In genomic region chr17:77802811-77803220, GRCh38 we compare ENCODE assay signal across 10 cellular contexts.
A peak's percentile ranks its signal among the peaks of the same experiment; 100 is the strongest.
DNase-seq lines count a peak whose midpoint lies in the region; ATAC-seq and TF ChIP-seq lines count a peak whose summit lies in the region.
"Had no signal": no experiment of that assay in that cellular context is flagged by ENCODE, and none has a peak within 500 bp of the region (broad histone marks: within the 10 kb centered on the region; RNA-seq: fewer than 3 reads in every experiment).

No MANE protein-coding gene starts in this region.

- no peak overlapping the region for H3K4ac ChIP-seq in mesenchymal stem cell (ENCODE audit: low read depth in 1 of 2, low read length in 2 of 2)

- no peak overlapping the region for H3K4me3 Mint-ChIP-seq in activated naive CD4-positive, alpha-beta T cell treated with anti-CD3 and anti-CD28 coated beads, Interleukin-2, amount 10 ng/mL, durations not matched to agents 7 days and 5 days
- H3K4me3 Mint-ChIP-seq: CD4-positive, CD25-positive, alpha-beta regulatory T cell had no signal

- peaks cover 3% of the 10 kb centered on the region for H3K4me1 ChIP-seq in mesenchymal stem cell (ENCODE audit: control insufficient read depth, insufficient read depth, low read depth, low read length)
- H3K4me1 ChIP-seq in smooth muscle cell (ENCODE audit: low read depth), result peaks cover 15% of the 10 kb centered on the region

- H3K27me3 Mint-ChIP-seq in activated naive CD4-positive, alpha-beta T cell treated with anti-CD3 and anti-CD28 coated beads, Interleukin-2, amount 10 ng/mL, durations not matched to agents 7 days and 5 days, result peaks cover 56% of the 10 kb centered on the region

- no peaks in the 10 kb centered on the region for H3K9me3 Mint-ChIP-seq in activated naive CD4-positive, alpha-beta T cell treated with anti-CD3 and anti-CD28 coated beads, Interleukin-2, amount 10 ng/mL, durations not matched to agents 7 days and 5 days

- H4K8ac ChIP-seq in mesenchymal stem cell (ENCODE audit: low read length), result no peak overlapping the region

- H2AFZ ChIP-seq in mesenchymal stem cell (ENCODE audit: low read depth, low read length), result no peak overlapping the region
- H2AFZ ChIP-seq in smooth muscle cell (ENCODE audit: low read depth), result no peak overlapping the region

- no peaks in the 10 kb centered on the region for H4K20me1 ChIP-seq in smooth muscle cell (ENCODE audit: low read depth)

- no peak overlapping the region for H2BK120ac ChIP-seq in mesenchymal stem cell (ENCODE audit: low read depth, low read length)

- no peaks in the 10 kb centered on the region for H3K79me2 ChIP-seq in smooth muscle cell (ENCODE audit: low read depth)

- no peak overlapping the region for H4K91ac ChIP-seq in mesenchymal stem cell (ENCODE audit: low read length)

- CTCF ChIA-PET in activated naive CD4-positive, alpha-beta T cell treated with anti-CD3 and anti-CD28 coated beads, Interleukin-2, amount 10 ng/mL, durations not matched to agents 7 days and 5 days (lab: Charles Lee), result no interaction called here

- WGBS in mesenchymal stem cell, result 9% methylated on average over 10 of the region's 10 CpGs
- 12% methylated on average over 10 of the region's 10 CpGs for WGBS in smooth muscle cell (ENCODE audit: low lambda C conversion rate)

- H3K14ac ChIP-seq in mesenchymal stem cell (ENCODE audit: low read length in 2 of 2), result no peak overlapping the region

- H2AK5ac ChIP-seq in mesenchymal stem cell (ENCODE audit: low read length, severe bottlenecking), result no peak overlapping the region

- no peaks in the 10 kb centered on the region for H3K79me1 ChIP-seq in mesenchymal stem cell (replicated peaks; ENCODE audit: low read length, poor library complexity, severe bottlenecking)

- no peak overlapping the region for H3K27ac Mint-ChIP-seq in activated naive CD4-positive, alpha-beta T cell treated with anti-CD3 and anti-CD28 coated beads, Interleukin-2, amount 10 ng/mL, durations not matched to agents 7 days and 5 days
- H3K27ac Mint-ChIP-seq: CD4-positive, CD25-positive, alpha-beta regulatory T cell had no signal

- H3K27ac ChIP-seq in mesenchymal stem cell (ENCODE audit: low read length, poor library complexity, severe bottlenecking) (no peak overlapping the region), smooth muscle cell (ENCODE audit: low read depth) (no peak overlapping the region)

- H3K18ac ChIP-seq in mesenchymal stem cell (ENCODE audit: low read depth in 1 of 2, low read length in 2 of 2), result no peak overlapping the region

- no peak overlapping the region for H2BK12ac ChIP-seq in mesenchymal stem cell (ENCODE audit: low read length in 2 of 2)

- no peaks in the 10 kb centered on the region for H3K36me3 Mint-ChIP-seq in activated naive CD4-positive, alpha-beta T cell treated with anti-CD3 and anti-CD28 coated beads, Interleukin-2, amount 10 ng/mL, durations not matched to agents 7 days and 5 days
- H3K36me3 Mint-ChIP-seq: CD4-positive, CD25-positive, alpha-beta regulatory T cell had no signal

- no peak overlapping the region for H3K4me3 ChIP-seq in mesenchymal stem cell (ENCODE audit: insufficient read depth in 1 of 2, low read depth in 1 of 2, low read length in 2 of 2)
- H3K4me3 ChIP-seq in smooth muscle cell, result no peak overlapping the region

- peak; percentile 8 for DNase-seq in CD1c-positive myeloid dendritic cell (ENCODE audit: extremely low spot score)
- peak; percentile 66 to 71 for DNase-seq in NCI-H2081 (lab: John Stamatoyannopoulos, UW)
- DNase-seq in cerebellar nuclear complex (lab: John Stamatoyannopoulos, UW), result peak; percentile 43 to 76
- DNase-seq in mesenchymal stem cell, result peak; percentile 37
- no peak for DNase-seq in stimulated activated naive CD4-positive, alpha-beta T cell (lab: John Stamatoyannopoulos, UW)
- DNase-seq in activated naive CD4-positive, alpha-beta T cell treated with anti-CD3 and anti-CD28 coated beads, Interleukin-2, amount 10 ng/mL, durations not matched to agents 7 days and 5 days, result no peak
- no peak for DNase-seq in smooth muscle cell (lab: John Stamatoyannopoulos, UW; ENCODE audit: unreplicated experiment)
- DNase-seq: activated T-cell treated with anti-CD3 and anti-CD28 coated beads, Interleukin-2, amount 50 U/mL, for 1 hour; CD4-positive, CD25-positive, alpha-beta regulatory T cell had no signal

- no peaks in the 10 kb centered on the region for H3K36me3 ChIP-seq in mesenchymal stem cell (ENCODE audit: control insufficient read depth in 1 of 2, insufficient read depth in 2 of 2, low read depth in 1 of 2, low read length in 2 of 2)
- H3K36me3 ChIP-seq in smooth muscle cell (ENCODE audit: low read depth), result no peaks in the 10 kb centered on the region

- TF ChIP-seq CTCF in smooth muscle cell (IDR thresholded peaks at IDR 0.05; ENCODE audit: borderline replicate concordance, insufficient read depth, poor library complexity, severe bottlenecking), result no peak

- ATAC-seq in HG02973 (IDR thresholded peaks at IDR 0.05; ENCODE audit: unreplicated experiment), result no peak

- H3K9ac ChIP-seq in mesenchymal stem cell (ENCODE audit: low read length) (no peak overlapping the region), smooth muscle cell (ENCODE audit: low read depth) (no peak overlapping the region)

- H3K4me2 ChIP-seq in mesenchymal stem cell (ENCODE audit: low read length, poor library complexity, severe bottlenecking) (no peak overlapping the region), smooth muscle cell (no peak overlapping the region)

- H3F3A ChIP-seq in smooth muscle cell (ENCODE audit: low read depth), result no peaks in the 10 kb centered on the region

- H3K9me3 ChIP-seq in mesenchymal stem cell (ENCODE audit: control insufficient read depth, low read length) (no peaks in the 10 kb centered on the region), smooth muscle cell (replicated peaks; ENCODE audit: low read depth) (no peaks in the 10 kb centered on the region)

- no peak overlapping the region for H2BK15ac ChIP-seq in mesenchymal stem cell (ENCODE audit: low read depth, poor library complexity, severe bottlenecking)

- H3K23ac ChIP-seq in mesenchymal stem cell (ENCODE audit: low read length in 2 of 2), result no peak overlapping the region

- peaks cover 64 to 66% of the 10 kb centered on the region in 2 experiments for H3K27me3 ChIP-seq in mesenchymal stem cell (ENCODE audit: control insufficient read depth in 1 of 2, insufficient read depth in 1 of 2, low read length in 2 of 2)
- peaks cover 7% of the 10 kb centered on the region for H3K27me3 ChIP-seq in smooth muscle cell (ENCODE audit: low read depth)

- H2BK5ac ChIP-seq in mesenchymal stem cell (ENCODE audit: low read depth, low read length, poor library complexity, severe bottlenecking), result no peak overlapping the region

- H3K4me1 Mint-ChIP-seq in activated naive CD4-positive, alpha-beta T cell treated with anti-CD3 and anti-CD28 coated beads, Interleukin-2, amount 10 ng/mL, durations not matched to agents 7 days and 5 days, result no peaks in the 10 kb centered on the region

Comparison
In these comparisons a context has a peak if more than half of its experiments do, and no peak if none do; other contexts are left out.
1. DNase-seq: peak in CD1c-positive myeloid dendritic cell (single experiment), NCI-H2081 (2 of 2), cerebellar nuclear complex (2 of 2) and mesenchymal stem cell (single experiment); none in stimulated activated naive CD4-positive, alpha-beta T cell (0 of 6), activated naive CD4-positive, alpha-beta T cell treated with anti-CD3 and anti-CD28 coated beads, Interleukin-2, amount 10 ng/mL, durations not matched to agents 7 days and 5 days (single experiment) and smooth muscle cell (single experiment).